In the genomic region with DNA sequence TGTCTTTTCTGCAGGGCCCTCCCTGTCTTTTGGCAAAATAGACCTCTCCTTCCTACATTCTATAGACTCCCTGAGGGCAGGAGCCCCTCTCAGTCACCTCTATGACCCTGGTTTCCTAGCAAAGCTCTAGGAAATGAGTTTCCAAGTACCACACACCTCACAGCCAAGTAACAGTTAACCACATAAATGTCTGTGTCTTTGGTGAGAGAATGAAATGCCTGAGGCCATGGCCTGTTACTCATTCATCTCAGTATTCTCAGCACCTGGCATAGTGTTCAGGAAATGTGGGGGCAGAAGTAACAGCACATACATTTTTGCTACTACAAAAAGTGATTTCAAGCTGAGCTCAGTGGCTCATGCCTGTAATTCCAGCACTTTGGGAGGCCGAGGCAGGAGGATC, we compare ENCODE assay signal across 10 cellular contexts. TPM values are rescaled to one million over a fixed set of nuclear protein-coding genes. Genes with fewer than 3 reads are reported as not detected.
DNase-seq lines count a peak whose midpoint lies in the region; ATAC-seq and TF ChIP-seq lines count a peak whose summit lies in the region.
"Had no signal": no experiment of that assay in that cellular context is flagged by ENCODE, and none has a peak within 500 bp of the region (broad histone marks: within the 10 kb centered on the region; RNA-seq: fewer than 3 reads in every experiment).

No MANE protein-coding gene starts in this region.

- POLR2A ChIA-PET in activated CD8-positive, alpha-beta T cell treated with anti-CD3 and anti-CD28 coated beads, Interleukin-2, amount 10 ng/mL, durations not matched to agents 7 days and 5 days (lab: Charles Lee) = interaction anchor here (0.7 to 1.6 kb wide), 3 partner anchors 12 to 22 kb away, joined by 3 to 4 read pairs (median 4); no protein-coding TSS in a partner anchor

- peak overlapping the region; percentile 85 for H3K27ac Mint-ChIP-seq in activated CD8-positive, alpha-beta T cell treated with anti-CD3 and anti-CD28 coated beads, Interleukin-2, amount 10 ng/mL, durations not matched to agents 7 days and 5 days
- H3K27ac Mint-ChIP-seq: WTC11 had no signal

- no peaks in the 10 kb centered on the region for H3K36me3 ChIP-seq in ovary

- peaks cover 2% of the 10 kb centered on the region for H3K4me1 ChIP-seq in ovary (ENCODE audit: insufficient read depth)

- peaks cover 46% of the 10 kb centered on the region for H3K36me3 Mint-ChIP-seq in activated CD8-positive, alpha-beta T cell treated with anti-CD3 and anti-CD28 coated beads, Interleukin-2, amount 10 ng/mL, durations not matched to agents 7 days and 5 days (ENCODE audit: low read depth)

- H3K9me3 Mint-ChIP-seq in activated CD8-positive, alpha-beta T cell treated with anti-CD3 and anti-CD28 coated beads, Interleukin-2, amount 10 ng/mL, durations not matched to agents 7 days and 5 days (ENCODE audit: insufficient read depth) = peaks cover 4% of the 10 kb centered on the region
- H3K9me3 Mint-ChIP-seq: effector memory CD8-positive, alpha-beta T cell; WTC11 had no signal

- TF ChIP-seq POLR2A in ovary (IDR thresholded peaks at IDR 0.05) = no peak

- no peaks in the 10 kb centered on the region for H3K9me3 ChIP-seq in ovary

- TF ChIP-seq EP300 in ovary (IDR thresholded peaks at IDR 0.05) = no peak

- H3K27ac ChIP-seq in ovary = peak overlapping the region in 1 of 2 donors; percentile 69

- H3K27me3 Mint-ChIP-seq in activated CD8-positive, alpha-beta T cell treated with anti-CD3 and anti-CD28 coated beads, Interleukin-2, amount 10 ng/mL, durations not matched to agents 7 days and 5 days (ENCODE audit: low read depth) = no peaks in the 10 kb centered on the region
- H3K27me3 Mint-ChIP-seq: effector memory CD8-positive, alpha-beta T cell had no signal

- DNase-seq in A172 (ENCODE audit: low spot score) (peak; percentile 78), foreskin fibroblast (peak; percentile 78 to 81), GF-D8 (lab: John Stamatoyannopoulos, UW) (no peak), ovary (no peak)
- DNase-seq in activated CD8-positive, alpha-beta T cell treated with anti-CD3 and anti-CD28 coated beads, Interleukin-2, amount 10 ng/mL, durations not matched to agents 7 days and 5 days = peak; percentile 60
- DNase-seq: effector memory CD8-positive, alpha-beta T cell had no signal

- intact Hi-C loops in ovary (cut with DNase I) = no loop called here

- 7 to 32% (median 23%) methylated on average over 1 of the region's 1 CpG for WGBS in ovary, 3 donors

- CTCF ChIA-PET in activated CD8-positive, alpha-beta T cell treated with anti-CD3 and anti-CD28 coated beads, Interleukin-2, amount 10 ng/mL, durations not matched to agents 7 days and 5 days (lab: Charles Lee) = interaction anchor here (0.7 to 14.6 kb wide), 24 partner anchors 7 to 270 kb away, joined by 3 to 220 read pairs (median 6); a partner anchor contains a TSS

- ATAC-seq in GM21786 (IDR thresholded peaks at IDR 0.05; ENCODE audit: unreplicated experiment) = peak; percentile 62
- peak; percentile 52 for ATAC-seq in activated CD8-positive, alpha-beta T cell treated with anti-CD3 and anti-CD28 coated beads, Interleukin-2, amount 10 ng/mL, durations not matched to agents 7 days and 5 days
- ATAC-seq in HG03108 (IDR thresholded peaks at IDR 0.05; ENCODE audit: unreplicated experiment) = no peak
- ATAC-seq in HG03378 (IDR thresholded peaks at IDR 0.05; ENCODE audit: unreplicated experiment) = no peak
- ATAC-seq: effector memory CD8-positive, alpha-beta T cell; WTC11 had no signal

- no peak for TF ChIP-seq CTCF in foreskin fibroblast (IDR thresholded peaks at IDR 0.05; ENCODE audit: low read depth, low read length)
- no peak for TF ChIP-seq CTCF in ovary (IDR thresholded peaks at IDR 0.05)

- no peak overlapping the region for H3K4me3 ChIP-seq in foreskin fibroblast (ENCODE audit: low read depth in 1 of 2, low read length in 2 of 2)
- H3K4me3 ChIP-seq in ovary = no peak overlapping the region

- H3K4me1 Mint-ChIP-seq in activated CD8-positive, alpha-beta T cell treated with anti-CD3 and anti-CD28 coated beads, Interleukin-2, amount 10 ng/mL, durations not matched to agents 7 days and 5 days (ENCODE audit: low read depth) = peaks cover 38% of the 10 kb centered on the region
- H3K4me1 Mint-ChIP-seq: WTC11 had no signal

- no peaks in the 10 kb centered on the region for H3K27me3 ChIP-seq in ovary

- H3K4me3 Mint-ChIP-seq in activated CD8-positive, alpha-beta T cell treated with anti-CD3 and anti-CD28 coated beads, Interleukin-2, amount 10 ng/mL, durations not matched to agents 7 days and 5 days = peak overlapping the region; percentile 3
- H3K4me3 Mint-ChIP-seq: effector memory CD8-positive, alpha-beta T cell; WTC11 had no signal

RNA-seq across cellular contexts. Expression of a gene that starts 21.0 kb away (rescaled TPM):
- 27.0 and 33.6 TPM in 2 replicates for total RNA-seq in A172 (2014; rRNA removed; shearing (Covaris generic))
- total RNA-seq in activated CD8-positive, alpha-beta T cell treated with anti-CD3 and anti-CD28 coated beads, Interleukin-2, amount 10 ng/mL, durations not matched to agents 7 days and 5 days = 10 to 100 TPM; 31.7 to 32.3 TPM
- total RNA-seq in ovary = 10 to 100 TPM in 6 of 7 donors, 1 to 10 TPM in 1; 8.9 to 23.6 (median 17.8) TPM
- 10 to 100 TPM in 1 of 2 donors, 1 to 10 TPM in 1; 8.3 to 20.8 TPM for polyA plus RNA-seq in ovary

RNA-seq across cellular contexts. Expression of a gene that starts 51.8 kb away (rescaled TPM):
- 2.5 and 3.4 TPM in 2 replicates for total RNA-seq in A172 (2014; rRNA removed; shearing (Covaris generic))
- total RNA-seq in activated CD8-positive, alpha-beta T cell treated with anti-CD3 and anti-CD28 coated beads, Interleukin-2, amount 10 ng/mL, durations not matched to agents 7 days and 5 days = 10 to 100 TPM; 19.5 to 20.5 TPM
- total RNA-seq in ovary = 10 to 100 TPM in 6 of 7 donors, 1 to 10 TPM in 1; 6.6 to 19.7 (median 15.2) TPM
- polyA plus RNA-seq in ovary = 10 to 100 TPM in 1 of 2 donors, 1 to 10 TPM in 1; 9.6 to 22.2 TPM

Comparison
In these comparisons a context has a peak if more than half of its experiments do, and no peak if none do; other contexts are left out.
1. DNase-seq: peak in A172 (single experiment), activated CD8-positive, alpha-beta T cell treated with anti-CD3 and anti-CD28 coated beads, Interleukin-2, amount 10 ng/mL, durations not matched to agents 7 days and 5 days (single experiment) and foreskin fibroblast (2 of 2); none in GF-D8 (single experiment) and ovary (0 of 5).
2. ATAC-seq: peak in GM21786 (single experiment) and activated CD8-positive, alpha-beta T cell treated with anti-CD3 and anti-CD28 coated beads, Interleukin-2, amount 10 ng/mL, durations not matched to agents 7 days and 5 days (single experiment); none in HG03108 (single experiment) and HG03378 (single experiment).